ENCODE assay signal across 9 cellular contexts in genomic region chr1:15885269-15885668, GRCh38. TPM values are rescaled to one million over a fixed set of nuclear protein-coding genes. Genes with fewer than 3 reads are reported as not detected.
A peak's percentile ranks its signal among the peaks of the same experiment; 100 is the strongest.
DNase-seq lines count a peak whose midpoint lies in the region; ATAC-seq and TF ChIP-seq lines count a peak whose summit lies in the region.
"Had no signal": no experiment of that assay in that cellular context is flagged by ENCODE, and none has a peak within 500 bp of the region (broad histone marks: within the 10 kb centered on the region; RNA-seq: fewer than 3 reads in every experiment).

No MANE protein-coding gene starts in this region.

- H3K4me1 Mint-ChIP-seq in activated naive CD4-positive, alpha-beta T cell treated with anti-CD3 and anti-CD28 coated beads, Interleukin-2, amount 50 U/mL, for 24 hours = peaks cover 68% of the 10 kb centered on the region

- no peaks in the 10 kb centered on the region for H3K27me3 Mint-ChIP-seq in activated naive CD4-positive, alpha-beta T cell treated with anti-CD3 and anti-CD28 coated beads, Interleukin-2, amount 50 U/mL, for 24 hours

- H3K27ac ChIP-seq in body of pancreas (peak overlapping the region; percentile 87 to 94 (median 92)), muscle layer of colon (ENCODE audit: low read depth, low read length) (peak overlapping the region; percentile 94), transverse colon (peak overlapping the region; percentile 88 to 94 (median 88))

- no peak for TF ChIP-seq EP300 in transverse colon (IDR thresholded peaks at IDR 0.05; ENCODE audit: low read depth)

- WGBS in body of pancreas, 2 donors = 43 to 59% methylated on average over 5 of the region's 5 CpGs
- 59 to 62% methylated on average over 5 of the region's 5 CpGs for WGBS in transverse colon (ENCODE audit: low coverage in 1 of 2), 2 donors

- H3K27ac Mint-ChIP-seq in activated naive CD4-positive, alpha-beta T cell treated with anti-CD3 and anti-CD28 coated beads, Interleukin-2, amount 50 U/mL, for 24 hours = peak overlapping the region; percentile 57

- H3K27me3 ChIP-seq in body of pancreas (no peaks in the 10 kb centered on the region), muscle layer of colon (ENCODE audit: control insufficient read depth in 1 of 2, insufficient read depth in 2 of 2, low read length in 2 of 2) (no peaks in the 10 kb centered on the region), transverse colon (no peaks in the 10 kb centered on the region)

- H3K36me3 ChIP-seq in body of pancreas (replicated peaks in 1 of 2; ENCODE audit: insufficient read depth in 1 of 2, low read depth in 2 of 2) (no peaks in the 10 kb centered on the region), muscle layer of colon (ENCODE audit: insufficient read depth, low read length) (no peaks in the 10 kb centered on the region), transverse colon (no peaks in the 10 kb centered on the region)

- H3K4me3 Mint-ChIP-seq in activated naive CD4-positive, alpha-beta T cell treated with anti-CD3 and anti-CD28 coated beads, Interleukin-2, amount 50 U/mL, for 24 hours = peak overlapping the region; percentile 52

- TF ChIP-seq POLR2A in body of pancreas (IDR thresholded peaks at IDR 0.05) (no peak), transverse colon (IDR thresholded peaks at IDR 0.05) (no peak)

- no peaks in the 10 kb centered on the region for H3K9me3 Mint-ChIP-seq in activated naive CD4-positive, alpha-beta T cell treated with anti-CD3 and anti-CD28 coated beads, Interleukin-2, amount 50 U/mL, for 24 hours

- H3K9ac ChIP-seq in muscle layer of colon (ENCODE audit: low read length) = peak overlapping the region; percentile 25

- in situ Hi-C loops in transverse colon (cut with MboI; ENCODE audit: low pct_ligation_motif_present in 1 of 4, low pct_unique_long_range_greater_than_20kb in 1 of 4, low sequenced_read_pairs in 3 of 4) = no loop called here

- H3K9me3 ChIP-seq in body of pancreas = no peaks in the 10 kb centered on the region
- no peaks in the 10 kb centered on the region for H3K9me3 ChIP-seq in muscle layer of colon (ENCODE audit: low read length)
- no peaks in the 10 kb centered on the region for H3K9me3 ChIP-seq in transverse colon

- H3K4me1 ChIP-seq in body of pancreas (peaks cover 24% of the 10 kb centered on the region), muscle layer of colon (ENCODE audit: insufficient read depth, low read length) (peaks cover 26% of the 10 kb centered on the region), transverse colon (peaks cover 13 to 46% (median 31%) of the 10 kb centered on the region in 4 donors)

- H3K4me3 ChIP-seq in body of pancreas = no peak overlapping the region
- no peak overlapping the region for H3K4me3 ChIP-seq in muscle layer of colon (ENCODE audit: low read depth in 1 of 2, low read length in 2 of 2)
- H3K4me3 ChIP-seq in transverse colon = no peak overlapping the region

- intact Hi-C loops in body of pancreas (cut with DNase I) = no loop called here
- intact Hi-C loops in transverse colon (cut with DNase I; ENCODE audit: low total_unique reads) = loop anchor here (10.0 kb wide), 1 partner anchor 60 kb away; no protein-coding TSS in a partner anchor

- DNase-seq in activated naive CD4-positive, alpha-beta T cell (lab: John Stamatoyannopoulos, UW) = no peak
- DNase-seq in body of pancreas = no peak
- no peak for DNase-seq in transverse colon
- DNase-seq in NK-92 (lab: John Stamatoyannopoulos, UW; ENCODE audit: unreplicated experiment) = no peak
- no peak for DNase-seq in GDM1 (lab: John Stamatoyannopoulos, UW)
- no peak for DNase-seq in SW 1271 (lab: John Stamatoyannopoulos, UW)
- DNase-seq: NCI-H1092 treated with DMSO at 0.1 percent for 48 hours had no signal

- peaks cover 4% of the 10 kb centered on the region for H3K36me3 Mint-ChIP-seq in activated naive CD4-positive, alpha-beta T cell treated with anti-CD3 and anti-CD28 coated beads, Interleukin-2, amount 50 U/mL, for 24 hours

- TF ChIP-seq CTCF in body of pancreas (IDR thresholded peaks at IDR 0.05) (no peak), transverse colon (IDR thresholded peaks at IDR 0.05) (no peak)

- ATAC-seq in body of pancreas = no peak

RNA-seq across cellular contexts. Expression of gene SPEN, which starts 37.8 kb away (rescaled TPM):
- total RNA-seq in body of pancreas = 10 to 100 TPM; 27.8 to 38.9 TPM
- 10 to 100 TPM; 28.4 to 81.9 (median 42.6) TPM for total RNA-seq in transverse colon
